Comparison of ENCODE assay signal across 7 cellular contexts in the genomic region with DNA sequence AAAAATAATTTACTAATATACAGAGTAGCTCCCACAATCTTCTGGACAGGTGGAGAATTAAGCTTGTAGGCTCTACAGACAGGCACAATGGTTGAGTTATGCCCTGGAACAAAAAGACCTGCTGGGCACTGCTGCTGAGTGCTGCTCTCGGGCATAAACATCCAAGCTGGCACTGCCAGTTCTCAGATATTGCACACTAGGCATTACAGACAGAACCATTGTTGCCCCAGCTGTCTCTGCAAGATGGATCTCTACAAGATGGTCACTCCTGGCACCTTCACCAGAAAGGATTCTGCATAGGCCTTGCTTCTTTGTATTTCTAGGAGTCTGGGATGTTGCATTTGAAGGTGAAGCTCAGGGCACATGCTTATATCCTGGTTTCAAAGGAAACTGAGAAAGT.
"Had no signal": no experiment of that assay in that cellular context is flagged by ENCODE, and none has a peak within 500 bp of the region (broad histone marks: within the 10 kb centered on the region; RNA-seq: fewer than 3 reads in every experiment).

No MANE protein-coding gene starts in this region.

- H3K27ac ChIP-seq: GM23248 had no signal

- H3K4me3 Mint-ChIP-seq: HFFc6 had no signal

- H3K36me3 ChIP-seq: HAP-1 had no signal

- DNase-seq: GM23248, GOT3, H7, HFFc6, IMR-90 had no signal

- H3K9me3 ChIP-seq: HAP-1 had no signal

- H3K27ac Mint-ChIP-seq: HFFc6 had no signal

- H3K4me3 ChIP-seq: GM23248, HAP-1 had no signal

- H3K9ac ChIP-seq: GM23248 had no signal

- ATAC-seq: HCT116 had no signal

- H2AFZ ChIP-seq: GM23248 had no signal

- H3K4me1 ChIP-seq: HAP-1 had no signal
